In genomic region chr1:87295720-87296119, GRCh38 we compare ENCODE assay signal across 1 cellular context.
TF ChIP-seq lines count a peak whose summit lies in the region.

No MANE protein-coding gene starts in this region.

TF ChIP-seq in WTC11, 78 proteins besides CTCF, POLR2A, EP300 and RAD21 (continued from another document):
- TF ChIP-seq HMGXB4 (CRISPR knock-in tag; IDR thresholded peaks at IDR 0.05) = no peak
- no peak for TF ChIP-seq FOXP1 (CRISPR knock-in tag; IDR thresholded peaks at IDR 0.05; ENCODE audit: borderline replicate concordance)
- TF ChIP-seq CDX4 (CRISPR knock-in tag; IDR thresholded peaks at IDR 0.05; ENCODE audit: borderline replicate concordance) = no peak
TF ChIP-seq in WTC11: peak in this region for 0.
